9 cellular contexts compared by ENCODE assay signal in the genomic region with DNA sequence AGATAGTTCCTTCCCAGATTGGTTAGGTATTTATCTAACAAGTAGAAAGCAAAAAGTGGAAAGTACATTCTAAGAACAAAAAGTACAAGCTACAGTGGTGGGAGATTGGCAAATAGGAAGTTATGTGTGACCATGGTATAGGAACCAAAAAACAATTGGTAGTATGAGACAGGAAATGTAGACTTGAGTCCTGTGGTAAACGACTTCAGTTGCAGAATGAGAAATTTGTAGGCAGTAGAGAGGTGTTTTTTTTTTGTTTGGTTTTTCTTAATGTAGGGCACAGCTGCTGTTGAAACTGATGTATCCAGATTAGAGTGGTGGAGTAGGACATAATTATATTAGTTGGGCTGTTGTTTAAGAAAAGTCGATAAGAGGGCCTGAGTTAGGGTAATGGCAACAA.
DNase-seq lines count a peak whose midpoint lies in the region; ATAC-seq and TF ChIP-seq lines count a peak whose summit lies in the region.
"Had no signal": no experiment of that assay in that cellular context is flagged by ENCODE, and none has a peak within 500 bp of the region (broad histone marks: within the 10 kb centered on the region; RNA-seq: fewer than 3 reads in every experiment).

No MANE protein-coding gene starts in this region.

- H3K4me2 ChIP-seq in OCI-LY7 (ENCODE audit: low read length) = no peak overlapping the region

- H3K27me3 Mint-ChIP-seq in endothelial cell (ENCODE audit: unreplicated experiment) = no peaks in the 10 kb centered on the region

- TF ChIP-seq CTCF in GM12864 (IDR thresholded peaks at IDR 0.05; ENCODE audit: low read depth, low read length, missing control alignments) = no peak
- no peak for TF ChIP-seq CTCF in endothelial cell (IDR thresholded peaks at IDR 0.05; ENCODE audit: unreplicated experiment)
- no peak for TF ChIP-seq CTCF in OCI-LY7 (conservative IDR thresholded peaks at IDR 0.05; ENCODE audit: low read length)

- H3K27ac Mint-ChIP-seq in endothelial cell (ENCODE audit: unreplicated experiment) = peak overlapping the region; percentile 79

- peaks cover 68% of the 10 kb centered on the region for H3K36me3 ChIP-seq in OCI-LY7 (ENCODE audit: insufficient read depth, low read length)
- H3K36me3 ChIP-seq: pancreas had no signal

- no peaks in the 10 kb centered on the region for H3K79me2 ChIP-seq in OCI-LY7 (ENCODE audit: insufficient read depth, low read depth, low read length)

- peaks cover 7% of the 10 kb centered on the region for H3K4me1 Mint-ChIP-seq in endothelial cell (ENCODE audit: unreplicated experiment)

- H3K27ac ChIP-seq in OCI-LY7 (ENCODE audit: low read depth, low read length, poor library complexity, severe bottlenecking) = no peak overlapping the region
- H3K27ac ChIP-seq: pancreas had no signal

- no peaks in the 10 kb centered on the region for H3K4me1 ChIP-seq in OCI-LY7 (ENCODE audit: insufficient read depth, low read length, poor library complexity, severe bottlenecking)

- H3K36me3 Mint-ChIP-seq in endothelial cell (ENCODE audit: low read depth, unreplicated experiment) = peaks cover 29% of the 10 kb centered on the region

- H3K9me3 ChIP-seq in OCI-LY7 (ENCODE audit: low read length) = no peaks in the 10 kb centered on the region; the same call in 1 of the 2 replicates
- H3K9me3 ChIP-seq: pancreas had no signal

- H3K9me2 ChIP-seq in OCI-LY7 (ENCODE audit: insufficient read depth, low read length) = no peaks in the 10 kb centered on the region

- H2AFZ ChIP-seq in OCI-LY7 (ENCODE audit: low read length) = no peak overlapping the region

- no TSS peak for BruUV-seq in OCI-LY7 (replicated peaks; lab: Mats Ljungman, UMichigan)

- POLR2A ChIA-PET in OCI-LY7 (lab: Charles Lee) = interaction anchor here (0.6 kb wide), 1 partner anchor 1611 kb away, joined by 3 read pairs; no protein-coding TSS in a partner anchor

- intact Hi-C loops in OCI-LY7 (cut with micrococcal nuclease; ENCODE audit: unreplicated experiment) = no loop called here

- H3K4me3 ChIP-seq in GM12864 (ENCODE audit: low read depth, low read length) = no peak overlapping the region
- no peak overlapping the region for H3K4me3 ChIP-seq in OCI-LY7 (ENCODE audit: low read depth, low read length, poor library complexity, severe bottlenecking)
- H3K4me3 ChIP-seq: pancreas had no signal

- DNase-seq in GM12864 (ENCODE audit: low read depth) (peak; percentile 79), endothelial cell (ENCODE audit: low spot score) (no peak), NCI-H2171 treated with DMSO at 0.1 percent for 48 hours (lab: John Stamatoyannopoulos, UW) (no peak), NCI-H187 (lab: John Stamatoyannopoulos, UW) (no peak), SKM-1 (lab: John Stamatoyannopoulos, UW; ENCODE audit: unreplicated experiment) (no peak), OCI-LY7 (ENCODE audit: low spot score) (no peak)
- DNase-seq: pancreas had no signal

- no peaks in the 10 kb centered on the region for H4K20me1 ChIP-seq in OCI-LY7 (ENCODE audit: insufficient read depth, low read length)

- CTCF ChIA-PET in OCI-LY7 (lab: Charles Lee; ENCODE audit: unreplicated experiment) = no interaction called here

- H3K4me3 Mint-ChIP-seq in endothelial cell (ENCODE audit: unreplicated experiment) = no peak overlapping the region

- ATAC-seq in GM21390 (IDR thresholded peaks at IDR 0.05; ENCODE audit: unreplicated experiment) (peak; percentile 100), HG03558 (IDR thresholded peaks at IDR 0.05; ENCODE audit: extremely low read depth, unreplicated experiment) (peak; percentile 100)

- H3K9me3 Mint-ChIP-seq in endothelial cell (ENCODE audit: unreplicated experiment) = no peaks in the 10 kb centered on the region
